32 cellular contexts compared by ENCODE assay signal in the genomic region with DNA sequence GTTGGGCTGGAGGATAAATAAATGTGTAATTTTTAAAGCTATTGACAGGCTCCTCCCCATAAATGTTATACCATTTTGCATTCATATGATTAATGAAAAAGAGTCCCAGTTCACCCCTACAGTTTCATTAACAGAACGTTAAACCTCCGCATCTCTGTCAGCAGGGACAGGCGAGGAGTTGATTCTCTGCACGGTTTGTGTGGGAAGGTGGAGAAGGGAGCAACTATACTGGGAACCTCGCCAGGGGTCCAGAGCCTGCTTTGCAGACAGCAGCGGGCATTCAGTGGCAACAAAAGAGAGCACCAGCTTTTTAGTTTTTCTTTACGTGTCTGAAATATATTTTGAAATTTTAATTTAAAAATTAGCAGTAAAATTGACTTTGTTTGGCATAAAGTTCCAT.
"Had no signal": no experiment of that assay in that cellular context is flagged by ENCODE, and none has a peak within 500 bp of the region (broad histone marks: within the 10 kb centered on the region; RNA-seq: fewer than 3 reads in every experiment).

No MANE protein-coding gene starts in this region.

- H3K4me3 ChIP-seq: Peyer's patch, SJSA1 had no signal

- H3K27me3 ChIP-seq: Peyer's patch, SJSA1 had no signal

- DNase-seq: activated CD4-positive, alpha-beta T cell treated with anti-CD3 and anti-CD28 coated beads for 1 hour; activated CD4-positive, alpha-beta T cell treated with anti-CD3 and anti-CD28 coated beads for 48 hours; activated CD4-positive, CD25-positive, alpha-beta regulatory T cell; activated CD8-positive, alpha-beta T cell treated with anti-CD3 and anti-CD28 coated beads for 36 hours; activated gamma-delta T cell treated with Interleukin-2 at 50 U/mL for 16 hours; activated naive CD4-positive, alpha-beta T cell treated with anti-CD3 and anti-CD28 coated beads, Interleukin-2, amount 10 ng/mL, durations not matched to agents 7 days and 5 days; activated naive CD8-positive, alpha-beta T cell treated with anti-CD3 and anti-CD28 coated beads, Interleukin-2, amount 50 U/mL, for 24 hours; activated T-cell treated with anti-CD3 and anti-CD28 coated beads, Interleukin-2, amount 50 U/mL, for 1 hour; anterior cingulate cortex; MM.1S; MV-4-11; NCI-H1105; NCI-H1417 treated with DMSO at 0.1 percent for 48 hours; NCI-H187 treated with DMSO at 0.1 percent for 48 hours; NCI-H2081; NCI-H226; NCI-H446 treated with DMSO at 0.1 percent for 48 hours; NCI-H524; NCI-H69; NCI-H82; NK-92 treated with Interleukin-12 subunit alpha and Interleukin-12 subunit beta, amount 100 ng/mL, for 24 hours; PC-3; Peyer's patch; RPMI8226; SHP77 treated with DMSO at 0.1 percent for 48 hours; SW 1271; T-helper 1 cell; T-helper 2 cell; T-helper 9 cell had no signal

- H3K27ac ChIP-seq: KMS-11, Peyer's patch, SJSA1, VCaP had no signal
